Comparison of ENCODE assay signal across 25 cellular contexts in genomic region chr16:88323041-88323440, GRCh38. TPM values are rescaled to one million over a fixed set of nuclear protein-coding genes. Genes with fewer than 3 reads are reported as not detected.
"Had no signal": no experiment of that assay in that cellular context is flagged by ENCODE, and none has a peak within 500 bp of the region (broad histone marks: within the 10 kb centered on the region; RNA-seq: fewer than 3 reads in every experiment).

No MANE protein-coding gene starts in this region.

- H2AFZ ChIP-seq: parathyroid adenoma had no signal

- FAIRE-seq: islet of Langerhans had no signal

- H3K4me2 ChIP-seq: smooth muscle cell had no signal

- H3K9ac ChIP-seq: parathyroid adenoma had no signal

- H3K9me3 ChIP-seq: mucosa of descending colon, psoas muscle, right lobe of liver, uterus had no signal

- H3K27ac ChIP-seq: parathyroid adenoma, psoas muscle, right lobe of liver, tibial nerve, uterus had no signal

- DNase-seq: hypothalamus; immature natural killer cell; midbrain; naive thymus-derived CD4-positive, alpha-beta T cell; nucleus accumbens; right lobe of liver; stimulated activated CD4-positive, alpha-beta T cell treated with anti-CD3 and anti-CD28 coated beads, Interleukin-1b, Interleukin-23, amount 100 ng/mL, for 48 hours; stimulated activated CD4-positive, alpha-beta T cell treated with anti-CD3 and anti-CD28 coated beads, Interleukin-2, amount 100 ng/mL, for 48 hours; stimulated activated CD4-positive, alpha-beta T cell treated with anti-CD3 and anti-CD28 coated beads, Interleukin-4, amount 100 ng/mL, for 4 hours; stimulated activated CD8-positive, alpha-beta memory T cell treated with anti-CD3 and anti-CD28 coated beads, Interleukin-4, amount 100 ng/mL, for 48 hours; stimulated activated naive CD4-positive, alpha-beta T cell treated with Interleukin-2 at 50 U/mL for 16 hours; stimulated activated naive CD8-positive, alpha-beta T cell treated with anti-CD3 and anti-CD28 coated beads, Interleukin-15, amount 100 ng/mL, for 72 hours; substantia nigra; uterus had no signal

- H3K36me3 ChIP-seq: right lobe of liver, tibial nerve, uterus had no signal

- ATAC-seq: left lobe of liver; mucosa of descending colon; naive thymus-derived CD4-positive, alpha-beta T cell; natural killer cell treated with Interleukin-12 subunit alpha and Interleukin-12 subunit beta and Interleukin-15 and Interleukin-18, amount 100 ng/mL, for 72 hours; psoas muscle; right lobe of liver; stimulated activated memory B cell treated with anti-CD40 and anti-IgM and Interleukin-4, amounts not matched to agents 10 μg/mL and 1 μg/mL and 100 μg/mL, for 72 hours; stimulated activated naive CD8-positive, alpha-beta T cell treated with anti-CD3 and anti-CD28 coated beads, Interleukin-15, amount 100 ng/mL, for 72 hours had no signal

- H3K4me3 ChIP-seq: lung, mucosa of descending colon, psoas muscle, right lobe of liver, smooth muscle cell, tibial nerve, uterus had no signal

- H3K27me3 ChIP-seq: right lobe of liver, tibial nerve, uterus had no signal

- H3K4me1 ChIP-seq: parathyroid adenoma, psoas muscle, right lobe of liver, tibial nerve had no signal

RNA-seq across cellular contexts. Expression of gene ZNF469, which starts 59.7 kb away (rescaled TPM):
- polyA plus RNA-seq: neural cell had no signal
